ENCODE assay signal across 12 cellular contexts in the genomic region with DNA sequence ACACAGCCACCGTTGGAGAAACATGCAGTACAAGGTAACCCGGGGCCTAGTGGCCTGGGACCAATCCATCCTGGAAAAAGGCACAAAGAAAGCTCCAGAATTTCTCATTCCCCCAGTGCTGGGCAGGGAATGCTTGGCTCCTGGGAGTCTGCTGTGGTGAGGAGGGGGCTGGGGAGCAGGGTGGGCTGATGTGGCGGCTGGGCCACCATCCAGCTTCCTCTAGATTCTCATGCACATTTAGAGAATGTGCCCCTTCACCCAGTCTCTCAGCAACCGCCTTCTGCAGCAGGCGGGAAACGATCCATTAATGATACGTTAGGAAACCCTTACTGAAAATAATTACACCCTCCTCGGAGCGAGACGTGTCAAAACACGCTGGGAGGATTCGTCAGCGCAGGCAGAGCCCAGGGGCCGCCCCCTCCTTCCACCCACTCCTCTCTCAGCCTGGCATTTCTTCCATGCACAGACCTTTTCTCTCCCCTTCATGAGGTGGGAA. TPM values are rescaled to one million over a fixed set of nuclear protein-coding genes. Genes with fewer than 3 reads are reported as not detected.
A peak's percentile ranks its signal among the peaks of the same experiment; 100 is the strongest.
DNase-seq lines count a peak whose midpoint lies in the region; ATAC-seq and TF ChIP-seq lines count a peak whose summit lies in the region.
"Had no signal": no experiment of that assay in that cellular context is flagged by ENCODE, and none has a peak within 500 bp of the region (broad histone marks: within the 10 kb centered on the region; RNA-seq: fewer than 3 reads in every experiment).

No MANE protein-coding gene starts in this region.

- H3K36me3 Mint-ChIP-seq in naive thymus-derived CD8-positive, alpha-beta T cell = no peaks in the 10 kb centered on the region

- H3K9me3 ChIP-seq in RWPE2 (ENCODE audit: severe bottlenecking) (no peaks in the 10 kb centered on the region), mesodermal cell (ENCODE audit: control insufficient read depth, low read length) (no peaks in the 10 kb centered on the region), uterus (no peaks in the 10 kb centered on the region)
- H3K9me3 ChIP-seq: ovary had no signal

- DNase-seq in DMS153 (lab: John Stamatoyannopoulos, UW) = peak; percentile 34
- peak; percentile 89 for DNase-seq in NCI-H146 treated with DMSO at 0.1 percent for 48 hours (lab: John Stamatoyannopoulos, UW; ENCODE audit: unreplicated experiment)
- no peak for DNase-seq in RWPE2 (ENCODE audit: low spot score)
- DNase-seq in stimulated activated CD4-positive, alpha-beta T cell treated with anti-CD3 and anti-CD28 coated beads, Interleukin-4, amount 100 ng/mL, for 4 hours = no peak
- no peak for DNase-seq in naive thymus-derived CD8-positive, alpha-beta T cell
- DNase-seq in uterus = no peak
- no peak for DNase-seq in stimulated activated CD4-positive, alpha-beta T cell treated with anti-CD3 and anti-CD28 coated beads, Interleukin-4, amount 100 ng/mL, for 1 hour
- DNase-seq: activated naive CD4-positive, alpha-beta T cell treated with anti-CD3 and anti-CD28 coated beads, Interleukin-2, amount 50 U/mL, for 16 hours; ovary had no signal

- H3K4me3 Mint-ChIP-seq in naive thymus-derived CD8-positive, alpha-beta T cell = no peak overlapping the region

- no peak for TF ChIP-seq POLR2A in uterus (IDR thresholded peaks at IDR 0.05)

- 76 to 81% methylated on average over 11 to 12 of the region's 14 CpGs for WGBS in mesodermal cell (ENCODE audit: insufficient coverage in 2 of 2), 2 experiments

- H3K36me3 ChIP-seq in RWPE2 (ENCODE audit: low read depth) (no peaks in the 10 kb centered on the region), mesodermal cell (ENCODE audit: control insufficient read depth, insufficient read depth, low read length) (no peaks in the 10 kb centered on the region), uterus (no peaks in the 10 kb centered on the region)
- H3K36me3 ChIP-seq: ovary had no signal

- peaks cover 15% of the 10 kb centered on the region for H3K4me1 ChIP-seq in RWPE2 (ENCODE audit: insufficient read depth, poor library complexity, severe bottlenecking)
- H3K4me1 ChIP-seq in mesodermal cell (ENCODE audit: control insufficient read depth, insufficient read depth, low read length, poor library complexity, severe bottlenecking) = peaks cover 15% of the 10 kb centered on the region
- H3K4me1 ChIP-seq in uterus = no peaks in the 10 kb centered on the region

- H3K27ac ChIP-seq in RWPE2 (ENCODE audit: poor library complexity, severe bottlenecking) = peak overlapping the region; percentile 39
- H3K27ac ChIP-seq in mesodermal cell (ENCODE audit: low read depth, low read length, severe bottlenecking) = peak overlapping the region; percentile 1
- H3K27ac ChIP-seq in uterus = no peak overlapping the region
- H3K27ac ChIP-seq: epithelial cell of prostate, ovary had no signal

- intact Hi-C loops in uterus (cut with DNase I; ENCODE audit: low total_unique reads) = no loop called here

- no peak for TF ChIP-seq CTCF in RWPE2 (IDR thresholded peaks at IDR 0.05; ENCODE audit: poor library complexity, severe bottlenecking)
- TF ChIP-seq CTCF in uterus (IDR thresholded peaks at IDR 0.05) = no peak

- peaks cover 0 to 4% (median 0%) of the 10 kb centered on the region in 4 donors for H3K4me1 Mint-ChIP-seq in naive thymus-derived CD8-positive, alpha-beta T cell

- H3K27me3 ChIP-seq in RWPE2 (ENCODE audit: insufficient read depth, poor library complexity, severe bottlenecking) (no peaks in the 10 kb centered on the region), uterus (no peaks in the 10 kb centered on the region)
- H3K27me3 ChIP-seq: ovary had no signal

- no peak overlapping the region for H3K27ac Mint-ChIP-seq in naive thymus-derived CD8-positive, alpha-beta T cell

- H3K27me3 Mint-ChIP-seq in naive thymus-derived CD8-positive, alpha-beta T cell = peaks cover 0 to 16% (median 2%) of the 10 kb centered on the region in 5 donors

- no peaks in the 10 kb centered on the region for H3K9me3 Mint-ChIP-seq in naive thymus-derived CD8-positive, alpha-beta T cell

- POLR2A ChIA-PET in naive thymus-derived CD8-positive, alpha-beta T cell (lab: Charles Lee) = no interaction called here

- ATAC-seq in RWPE2 (ENCODE audit: low read depth) = peak; percentile 95
- no peak for ATAC-seq in naive thymus-derived CD8-positive, alpha-beta T cell

- H3K4me3 ChIP-seq in RWPE2 (ENCODE audit: severe bottlenecking) = no peak overlapping the region
- no peak overlapping the region for H3K4me3 ChIP-seq in mesodermal cell (ENCODE audit: extremely low read depth, insufficient read depth, low read length, poor library complexity, severe bottlenecking)
- no peak overlapping the region for H3K4me3 ChIP-seq in uterus
- H3K4me3 ChIP-seq: lung, ovary had no signal

RNA-seq across cellular contexts. Expression of gene SMAD7, which starts 55.9 kb away (rescaled TPM):
- 45.1 TPM for polyA plus RNA-seq in mesodermal cell (2013, experiment 1 of 2)
- 42.8 TPM for polyA plus RNA-seq in mesodermal cell (2013, experiment 2 of 2)
- total RNA-seq in naive thymus-derived CD8-positive, alpha-beta T cell = 10 to 100 TPM; 30.9 to 32.5 TPM
- polyA plus RNA-seq in naive thymus-derived CD8-positive, alpha-beta T cell = 1 to 10 TPM; 2.3 to 4.9 (median 4.8) TPM
- 10 to 100 TPM; 22.4 to 48.4 (median 29.3) TPM for total RNA-seq in uterus

Comparison
In these comparisons a context has a peak if more than half of its experiments do, and no peak if none do; other contexts are left out.
1. DNase-seq: peak in DMS153 (single experiment) and NCI-H146 treated with DMSO at 0.1 percent for 48 hours (single experiment); none in RWPE2 (single experiment), stimulated activated CD4-positive, alpha-beta T cell treated with anti-CD3 and anti-CD28 coated beads, Interleukin-4, amount 100 ng/mL, for 4 hours (0 of 2), naive thymus-derived CD8-positive, alpha-beta T cell (0 of 10), uterus (0 of 2) and stimulated activated CD4-positive, alpha-beta T cell treated with anti-CD3 and anti-CD28 coated beads, Interleukin-4, amount 100 ng/mL, for 1 hour (single experiment).
2. H3K27ac ChIP-seq: peak in RWPE2 (single experiment) and mesodermal cell (single experiment); none in uterus (0 of 2).